7 cellular contexts compared by ENCODE assay signal in the genomic region with DNA sequence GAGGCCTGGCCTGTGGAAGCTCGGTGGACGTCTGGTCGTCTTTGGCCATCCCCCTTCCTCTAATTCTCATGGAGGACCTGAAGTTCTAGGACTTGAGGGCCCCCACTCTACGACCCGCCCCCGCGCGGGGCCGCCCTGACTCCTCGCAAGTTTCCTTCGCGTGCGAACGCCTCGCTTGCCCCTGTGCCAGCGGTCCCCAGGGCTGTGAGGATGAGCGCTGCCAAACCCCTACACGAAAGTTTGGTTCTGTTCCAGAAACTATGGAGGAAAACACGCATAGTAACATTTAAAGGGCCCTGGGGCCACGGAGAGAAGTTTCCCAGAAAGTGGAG. TPM values are rescaled to one million over a fixed set of nuclear protein-coding genes. Genes with fewer than 3 reads are reported as not detected.
DNase-seq lines count a peak whose midpoint lies in the region; ATAC-seq and TF ChIP-seq lines count a peak whose summit lies in the region.

No MANE protein-coding gene starts in this region.

- TF ChIP-seq EP300 in sigmoid colon (IDR thresholded peaks at IDR 0.05) = no peak

- no peaks in the 10 kb centered on the region for H3K36me3 Mint-ChIP-seq in activated CD8-positive, alpha-beta T cell treated with anti-CD3 and anti-CD28 coated beads for 36 hours (ENCODE audit: low read depth)

- H3K4me3 ChIP-seq in cardiac muscle cell (peak overlapping the region; percentile 72), sigmoid colon (peak overlapping the region; percentile 67 to 78 (median 72))

- H3K9me3 ChIP-seq in cardiac muscle cell (ENCODE audit: low read depth) = no peaks in the 10 kb centered on the region
- no peaks in the 10 kb centered on the region for H3K9me3 ChIP-seq in sigmoid colon

- peak overlapping the region; percentile 56 for H3K4me3 Mint-ChIP-seq in activated CD8-positive, alpha-beta T cell treated with anti-CD3 and anti-CD28 coated beads for 36 hours

- H3K36me3 ChIP-seq in cardiac muscle cell (no peaks in the 10 kb centered on the region), sigmoid colon (no peaks in the 10 kb centered on the region)

- H3K9me3 Mint-ChIP-seq in activated CD8-positive, alpha-beta T cell treated with anti-CD3 and anti-CD28 coated beads for 36 hours = no peaks in the 10 kb centered on the region

- peak; percentile 32 for ATAC-seq in activated CD8-positive, alpha-beta T cell treated with anti-CD3 and anti-CD28 coated beads for 36 hours
- ATAC-seq in HG03460 (IDR thresholded peaks at IDR 0.05; ENCODE audit: unreplicated experiment) (no peak), GM19455 (IDR thresholded peaks at IDR 0.05; ENCODE audit: unreplicated experiment) (no peak), GM18861 (IDR thresholded peaks at IDR 0.05; ENCODE audit: unreplicated experiment) (no peak)

- DNase-seq in HCEC 1CT = peak; percentile 29
- peak; percentile 16 for DNase-seq in activated CD8-positive, alpha-beta T cell treated with anti-CD3 and anti-CD28 coated beads for 36 hours
- no peak for DNase-seq in cardiac muscle cell (ENCODE audit: low read depth in 1 of 2, low spot score in 1 of 2)
- peak; percentile 75 for DNase-seq in sigmoid colon

- H3K27ac Mint-ChIP-seq in activated CD8-positive, alpha-beta T cell treated with anti-CD3 and anti-CD28 coated beads for 36 hours = no peak overlapping the region

- CTCF ChIA-PET in activated CD8-positive, alpha-beta T cell treated with anti-CD3 and anti-CD28 coated beads for 36 hours (lab: Charles Lee) = no interaction called here

- no peak for TF ChIP-seq CTCF in activated CD8-positive, alpha-beta T cell treated with anti-CD3 and anti-CD28 coated beads for 36 hours (IDR thresholded peaks at IDR 0.05)
- no peak for TF ChIP-seq CTCF in cardiac muscle cell (IDR thresholded peaks at IDR 0.05; ENCODE audit: low read depth, low read length)
- TF ChIP-seq CTCF in sigmoid colon (IDR thresholded peaks at IDR 0.05) = no peak

- POLR2A ChIA-PET in activated CD8-positive, alpha-beta T cell treated with anti-CD3 and anti-CD28 coated beads for 36 hours (lab: Charles Lee) = no interaction called here

- 4 to 8% methylated on average over 20 of the region's 20 CpGs for WGBS in sigmoid colon, 2 donors

- peaks cover 58% of the 10 kb centered on the region for H3K27me3 Mint-ChIP-seq in activated CD8-positive, alpha-beta T cell treated with anti-CD3 and anti-CD28 coated beads for 36 hours

- intact Hi-C loops in activated CD8-positive, alpha-beta T cell treated with anti-CD3 and anti-CD28 coated beads for 36 hours (cut with micrococcal nuclease) = no loop called here
- intact Hi-C loops in sigmoid colon (cut with DNase I) = loop anchor here (2.0 to 10.0 kb wide), 5 partner anchors 67 to 509 kb away; partner anchors contain the start of gene WLS

- H3K4me1 ChIP-seq in cardiac muscle cell (ENCODE audit: low read depth) (peaks cover 13% of the 10 kb centered on the region), sigmoid colon (peaks cover 0 to 36% (median 22%) of the 10 kb centered on the region in 4 donors)

- TF ChIP-seq POLR2A in sigmoid colon (IDR thresholded peaks at IDR 0.05) = no peak

- peaks cover 20% of the 10 kb centered on the region for H3K4me1 Mint-ChIP-seq in activated CD8-positive, alpha-beta T cell treated with anti-CD3 and anti-CD28 coated beads for 36 hours (ENCODE audit: low read depth)

- no peak overlapping the region for H3K27ac ChIP-seq in cardiac muscle cell
- H3K27ac ChIP-seq in sigmoid colon = peak overlapping the region; percentile 81 to 92 (median 84)

- H3K27me3 ChIP-seq in cardiac muscle cell = no peaks in the 10 kb centered on the region
- no peaks in the 10 kb centered on the region for H3K27me3 ChIP-seq in sigmoid colon

RNA-seq across cellular contexts. Expression of gene GNG12, which starts 0.3 kb away (rescaled TPM):
- total RNA-seq in activated CD8-positive, alpha-beta T cell treated with anti-CD3 and anti-CD28 coated beads for 36 hours = not detected
- total RNA-seq in cardiac muscle cell (25.4 and 28.7 TPM in 2 replicates), sigmoid colon (10 to 100 TPM; 41.9 to 58.2 (median 46.7) TPM)
- polyA plus RNA-seq in cardiac muscle cell (33.9 and 34.2 TPM in 2 replicates), sigmoid colon (100 to 1,000 TPM in 1 of 3 donors, 10 to 100 TPM in 2; 46.1 to 116 (median 93.1) TPM)

Comparison
In these comparisons a context has a peak if more than half of its experiments do, and no peak if none do; other contexts are left out.
1. DNase-seq: peak in HCEC 1CT (single experiment), activated CD8-positive, alpha-beta T cell treated with anti-CD3 and anti-CD28 coated beads for 36 hours (single experiment) and sigmoid colon (single experiment); none in cardiac muscle cell (0 of 2).
2. RNA of gene GNG12, which starts 0.3 kb away (total RNA-seq): 41.9 to 58.2 TPM in sigmoid colon and 25.4 to 28.7 TPM in cardiac muscle cell; not detected in activated CD8-positive, alpha-beta T cell treated with anti-CD3 and anti-CD28 coated beads for 36 hours; every median in the first group is over 10 times any median in the second.